ENCODE assay signal across 10 cellular contexts in the genomic region with DNA sequence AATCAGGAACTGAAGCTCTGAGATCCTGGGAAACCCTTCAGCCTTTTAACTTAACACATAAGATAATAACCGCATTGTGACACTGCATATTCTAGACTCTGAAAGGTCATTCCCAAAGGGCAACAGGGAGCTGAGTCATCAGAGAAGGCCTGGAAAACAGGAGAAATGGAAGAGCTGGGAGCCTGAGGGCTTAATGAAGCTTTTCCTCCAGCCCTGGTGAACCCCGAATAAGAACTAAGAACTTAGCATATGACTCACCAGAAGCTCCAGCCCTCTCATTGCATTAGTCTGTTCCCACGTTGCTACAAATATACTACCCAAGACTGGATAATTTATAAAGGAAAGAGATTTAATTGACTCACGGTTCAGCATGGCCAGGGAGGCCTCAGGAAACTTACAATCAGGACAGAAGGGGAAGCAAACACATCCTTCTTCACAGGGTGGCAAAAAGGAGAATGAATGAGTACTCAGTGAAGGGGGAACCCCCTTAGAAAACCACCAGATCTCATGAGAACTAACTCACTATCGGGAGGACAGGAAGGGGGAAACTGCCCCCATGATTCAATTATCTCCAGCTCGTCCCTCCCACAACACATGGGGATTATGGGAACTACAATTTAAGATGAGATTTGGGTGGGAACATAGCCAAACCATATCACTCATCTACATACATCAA.
DNase-seq lines count a peak whose midpoint lies in the region; ATAC-seq and TF ChIP-seq lines count a peak whose summit lies in the region.
"Had no signal": no experiment of that assay in that cellular context is flagged by ENCODE, and none has a peak within 500 bp of the region (broad histone marks: within the 10 kb centered on the region; RNA-seq: fewer than 3 reads in every experiment).

No MANE protein-coding gene starts in this region.

- WGBS in spleen, 5 donors: 41 to 53% (median 47%) methylated on average over 6 of the region's 6 CpGs

- H3K4me1 Mint-ChIP-seq in Caco-2 (ENCODE audit: low read depth, unreplicated experiment): no peaks in the 10 kb centered on the region

- CTCF ChIA-PET in Caco-2 (lab: Charles Lee): no interaction called here

- no peaks in the 10 kb centered on the region for H3K27me3 Mint-ChIP-seq in Caco-2 (ENCODE audit: insufficient read depth, unreplicated experiment)

- H3K36me3 Mint-ChIP-seq in Caco-2 (ENCODE audit: insufficient read depth, unreplicated experiment): no peaks in the 10 kb centered on the region
- H3K36me3 Mint-ChIP-seq: WTC11 had no signal

- DNase-seq in astrocyte of the hippocampus (ENCODE audit: low read depth, low spot score) (peak; percentile 11), non-pigmented ciliary epithelial cell (ENCODE audit: low read depth) (peak; percentile 40), NCI-H748 (lab: John Stamatoyannopoulos, UW; ENCODE audit: unreplicated experiment) (no peak), spleen (no peak), Caco-2 (no peak)
- DNase-seq in activated CD4-positive, alpha-beta T cell treated with anti-CD3 and anti-CD28 coated beads, Interleukin-2, amount 50 U/mL, for 48 hours: no peak

- no peak overlapping the region for H3K4me3 Mint-ChIP-seq in Caco-2 (ENCODE audit: unreplicated experiment)
- H3K4me3 Mint-ChIP-seq: WTC11 had no signal

- H3K4me1 ChIP-seq in spleen (no peaks in the 10 kb centered on the region), Caco-2 (no peaks in the 10 kb centered on the region)

- BruUV-seq in Caco-2 (replicated peaks; lab: Mats Ljungman, UMichigan): no TSS peak

- ATAC-seq in GM18505 (IDR thresholded peaks at IDR 0.05; ENCODE audit: unreplicated experiment): peak; percentile 53
- peak; percentile 66 for ATAC-seq in HG03342 (IDR thresholded peaks at IDR 0.05; ENCODE audit: unreplicated experiment)
- ATAC-seq: WTC11 had no signal

- no peak overlapping the region for H3K27ac ChIP-seq in spleen
- H3K27ac ChIP-seq: cardiac muscle cell had no signal

- H3K27ac Mint-ChIP-seq in Caco-2 (ENCODE audit: unreplicated experiment): no peak overlapping the region
- H3K27ac Mint-ChIP-seq: WTC11 had no signal

- peaks cover 0 to 10% (median 0%) of the 10 kb centered on the region in 8 donors for H3K9me3 ChIP-seq in spleen
- H3K9me3 ChIP-seq in Caco-2: no peaks in the 10 kb centered on the region

- H3K36me3 ChIP-seq in spleen: no peaks in the 10 kb centered on the region
- H3K36me3 ChIP-seq in Caco-2 (ENCODE audit: control insufficient read depth, insufficient read depth, low read length): no peaks in the 10 kb centered on the region
- H3K36me3 ChIP-seq: cardiac muscle cell had no signal

- TF ChIP-seq POLR2A in GM18505 (IDR thresholded peaks at IDR 0.05; ENCODE audit: borderline replicate concordance, extremely low read depth, insufficient read depth, insufficient read length) (no peak), spleen (IDR thresholded peaks at IDR 0.05) (no peak)

- TF ChIP-seq CTCF in spleen (IDR thresholded peaks at IDR 0.05 in 8 of 11, conservative IDR thresholded peaks at IDR 0.05 in 3 of 11) (no peak), Caco-2 (IDR thresholded peaks at IDR 0.05; ENCODE audit: insufficient read depth in 1 of 2, low read depth in 1 of 2, low read length in 1 of 2, severe bottlenecking in 1 of 2, unreplicated experiment in 1 of 2) (no peak)

- intact Hi-C loops in spleen (cut with DNase I; ENCODE audit: low total_unique reads): no loop called here
- intact Hi-C loops in Caco-2 (cut with micrococcal nuclease; ENCODE audit: unreplicated experiment): no loop called here

- no peaks in the 10 kb centered on the region for H3K9me3 Mint-ChIP-seq in Caco-2 (ENCODE audit: unreplicated experiment)
- H3K9me3 Mint-ChIP-seq: WTC11 had no signal

- no peak overlapping the region for H3K4me3 ChIP-seq in spleen
- no peak overlapping the region for H3K4me3 ChIP-seq in Caco-2 (ENCODE audit: low read depth, low read length)
- H3K4me3 ChIP-seq: cardiac muscle cell had no signal

- POLR2A ChIA-PET in Caco-2 (lab: Charles Lee): no interaction called here

- no peaks in the 10 kb centered on the region for H3K27me3 ChIP-seq in spleen (replicated peaks in 1 of 7)
- H3K27me3 ChIP-seq in Caco-2 (replicated peaks; ENCODE audit: control insufficient read depth, insufficient read depth, low read length): no peaks in the 10 kb centered on the region
- H3K27me3 ChIP-seq: cardiac muscle cell had no signal

Comparison
In these comparisons a context has a peak if more than half of its experiments do, and no peak if none do; other contexts are left out.
1. DNase-seq: peak in astrocyte of the hippocampus (single experiment) and non-pigmented ciliary epithelial cell (single experiment); none in activated CD4-positive, alpha-beta T cell treated with anti-CD3 and anti-CD28 coated beads, Interleukin-2, amount 50 U/mL, for 48 hours (0 of 2), NCI-H748 (single experiment), spleen (single experiment) and Caco-2 (0 of 2).